ENCODE assay signal across 17 cellular contexts in the genomic region with DNA sequence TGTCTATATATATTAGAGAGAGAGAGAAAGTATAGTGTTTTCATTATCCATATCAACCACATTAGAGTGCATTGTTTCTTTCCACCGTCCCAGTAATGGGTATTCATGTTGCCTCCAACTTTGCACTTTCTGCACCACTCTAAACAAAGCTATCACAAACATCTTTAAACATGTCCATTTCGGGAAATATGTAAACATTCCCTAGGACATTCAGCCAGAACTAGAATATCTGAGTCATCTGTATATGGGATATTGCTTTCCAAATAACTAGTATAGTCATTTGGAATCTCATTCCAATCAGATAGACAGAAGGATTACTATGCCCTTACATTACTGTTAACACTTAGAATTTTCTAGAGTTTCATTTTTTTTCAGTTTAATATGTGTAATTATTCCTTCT.
"Had no signal": no experiment of that assay in that cellular context is flagged by ENCODE, and none has a peak within 500 bp of the region (broad histone marks: within the 10 kb centered on the region; RNA-seq: fewer than 3 reads in every experiment).

No MANE protein-coding gene starts in this region.

- H3K27me3 ChIP-seq: neural progenitor cell, testis, upper lobe of right lung had no signal

- H3K9me3 ChIP-seq: testis, upper lobe of right lung had no signal

- H3K9ac ChIP-seq: neural progenitor cell, parathyroid adenoma had no signal

- DNase-seq: activated CD4-positive, alpha-beta T cell treated with anti-CD3 and anti-CD28 coated beads for 48 hours; activated CD8-positive, alpha-beta memory T cell treated with anti-CD3 and anti-CD28 coated beads, Interleukin-2, amount 50 U/mL, for 48 hours; activated CD8-positive, alpha-beta T cell treated with anti-CD3 and anti-CD28 coated beads, Interleukin-2, amount 10 ng/mL, durations not matched to agents 7 days and 5 days; activated naive CD4-positive, alpha-beta T cell; activated naive CD8-positive, alpha-beta T cell treated with anti-CD3 and anti-CD28 coated beads, Interleukin-2, amount 50 U/mL, for 24 hours; hippocampal formation; kidney glomerular epithelial cell; retina; stimulated activated CD4-positive, alpha-beta T cell treated with anti-CD3 and anti-CD28 coated beads, Interleukin-15, amount 100 ng/mL, for 24 hours; stimulated activated CD4-positive, alpha-beta T cell treated with anti-CD3 and anti-CD28 coated beads, Interleukin-4, amount 100 ng/mL, for 24 hours; stimulated activated naive CD8-positive, alpha-beta T cell treated with anti-CD3 and anti-CD28 coated beads, Interleukin-15, amount 100 ng/mL, for 72 hours; T-cell; testis; upper lobe of right lung had no signal

- H3K36me3 ChIP-seq: neural progenitor cell, upper lobe of right lung had no signal

- H2AFZ ChIP-seq: neural progenitor cell, parathyroid adenoma had no signal

- H3K4me3 ChIP-seq: neural progenitor cell, testis, upper lobe of right lung had no signal

- H3K27ac ChIP-seq: neural progenitor cell, parathyroid adenoma, testis, upper lobe of right lung had no signal

- H3K4me2 ChIP-seq: neural progenitor cell had no signal

- H3K4me1 ChIP-seq: neural progenitor cell, parathyroid adenoma, testis, upper lobe of right lung had no signal

- H3K79me2 ChIP-seq: parathyroid adenoma had no signal

- ATAC-seq: activated CD8-positive, alpha-beta T cell treated with anti-CD3 and anti-CD28 coated beads, Interleukin-2, amount 10 ng/mL, durations not matched to agents 7 days and 5 days; activated naive CD8-positive, alpha-beta T cell treated with anti-CD3 and anti-CD28 coated beads, Interleukin-2, amount 50 U/mL, for 24 hours; stimulated activated naive CD8-positive, alpha-beta T cell treated with anti-CD3 and anti-CD28 coated beads, Interleukin-15, amount 100 ng/mL, for 72 hours; T-cell; upper lobe of right lung; WTC11 had no signal
